In genomic region chr9:34328500-34328982, GRCh38 we compare ENCODE assay signal across 8 cellular contexts. TPM values are rescaled to one million over a fixed set of nuclear protein-coding genes. Genes with fewer than 3 reads are reported as not detected.
DNase-seq lines count a peak whose midpoint lies in the region; FAIRE-seq and TF ChIP-seq lines count a peak whose summit lies in the region.

No MANE protein-coding gene starts in this region.

- dilution Hi-C loops in mammary epithelial cell (cut with HindIII; ENCODE audit: low sequenced_read_pairs) = no loop called here

- H3K4me1 ChIP-seq in mammary epithelial cell (ENCODE audit: insufficient read depth, low read length) = peaks cover 45% of the 10 kb centered on the region

- no peaks in the 10 kb centered on the region for H3K36me3 ChIP-seq in mammary epithelial cell (ENCODE audit: insufficient read depth, low read length)

- no peaks in the 10 kb centered on the region for H3K9me3 ChIP-seq in mammary epithelial cell (replicated peaks; ENCODE audit: insufficient read depth, low read length)

- FAIRE-seq in GM19239 (lab: Jason Lieb, UNC) = peak; percentile 45

- DNase-seq in AG09309 (ENCODE audit: low read depth) (no peak), GM19239 (ENCODE audit: insufficient read length, low spot score) (no peak), NCI-H748 (lab: John Stamatoyannopoulos, UW; ENCODE audit: unreplicated experiment) (peak; percentile 76), mammary epithelial cell (no peak), middle frontal gyrus (ENCODE audit: extremely low spot score, low spot score) (peak; percentile 5), GM20000 (ENCODE audit: low spot score) (no peak), NCI-H128 (lab: John Stamatoyannopoulos, UW; ENCODE audit: unreplicated experiment) (no peak)
- DNase-seq in stimulated activated CD4-positive, alpha-beta T cell treated with anti-CD3 and anti-CD28 coated beads, Interleukin-4, amount 100 ng/mL, for 24 hours = no peak

- in situ Hi-C loops in mammary epithelial cell (cut with MboI; ENCODE audit: low sequenced_read_pairs in 2 of 2) = loop anchor here in 1 of 2 donors (10.0 kb wide), 1 partner anchor 204 kb away; the partner anchor contains the start of gene DCAF12

- peak overlapping the region; percentile 84 for H3K4me2 ChIP-seq in mammary epithelial cell (ENCODE audit: insufficient read depth, low read depth, low read length)

- peak overlapping the region; percentile 96 for H3K27ac ChIP-seq in mammary epithelial cell (ENCODE audit: insufficient read depth, low read depth, low read length)

- intact Hi-C loops in mammary epithelial cell (cut with micrococcal nuclease) = loop anchor here (2.0 to 10.0 kb wide), 3 partner anchors 201 to 854 kb away; partner anchors contain the start of genes DCAF12 and NOL6

- WGBS in mammary epithelial cell (ENCODE audit: low coverage, missing lambda C conversion rate) = 2% methylated on average over 9 of the region's 11 CpGs

- TF ChIP-seq CTCF in AG09309 (IDR thresholded peaks at IDR 0.05; ENCODE audit: control insufficient read depth, insufficient read depth, low read depth, low read length, missing control alignments) (no peak), mammary epithelial cell (conservative IDR thresholded peaks at IDR 0.05 in 1 of 2, IDR thresholded peaks at IDR 0.05 in 1 of 2; ENCODE audit: extremely low read depth in 1 of 2, insufficient read depth in 1 of 2, low read depth in 1 of 2, low read length in 2 of 2) (no peak), GM20000 (IDR thresholded peaks at IDR 0.05; ENCODE audit: extremely low read depth, missing control alignments) (no peak)

- H3K9ac ChIP-seq in mammary epithelial cell (ENCODE audit: insufficient read depth, low read length) = peak overlapping the region; percentile 97

- no peaks in the 10 kb centered on the region for H3K27me3 ChIP-seq in mammary epithelial cell (ENCODE audit: insufficient read depth, low read length)

- no peaks in the 10 kb centered on the region for H4K20me1 ChIP-seq in mammary epithelial cell (ENCODE audit: insufficient read depth, low read length)

- no TSS peak for BruUV-seq in mammary epithelial cell (replicated peaks; lab: Mats Ljungman, UMichigan)

- H3K79me2 ChIP-seq in mammary epithelial cell (ENCODE audit: insufficient read depth, low read length) = peaks cover 68% of the 10 kb centered on the region

- H2AFZ ChIP-seq in mammary epithelial cell (ENCODE audit: low read depth, low read length) = peak overlapping the region; percentile 95

- CTCF ChIA-PET in mammary epithelial cell (lab: Charles Lee; ENCODE audit: low non-redundant PET) = no interaction called here

- H3K4me3 ChIP-seq in AG09309 (ENCODE audit: control insufficient read depth, low read depth, low read length) (peak overlapping the region; percentile 84), mammary epithelial cell (replicated peaks in 1 of 3; ENCODE audit: insufficient read depth in 1 of 3, low read depth in 2 of 3, low read length in 3 of 3) (peak overlapping the region; percentile 63 to 85 (median 82))

RNA-seq across cellular contexts. Expression of gene KIF24, which starts 0.5 kb away (rescaled TPM):
- total RNA-seq in mammary epithelial cell = 1 to 10 TPM; 1.3 to 3.9 TPM
- 3.4 TPM for polyA plus RNA-seq in mammary epithelial cell
- 11.4 TPM for polyA minus RNA-seq in mammary epithelial cell

RNA-seq across cellular contexts. Expression of gene NUDT2, which starts 0.8 kb away (rescaled TPM):
- total RNA-seq in mammary epithelial cell = 10 to 100 TPM; 17.8 to 22.9 TPM
- 60.3 TPM for polyA plus RNA-seq in mammary epithelial cell
- polyA minus RNA-seq in mammary epithelial cell = 15.3 TPM

RNA-seq across cellular contexts. Expression of gene MYORG, which starts 48.2 kb away (rescaled TPM):
- total RNA-seq in mammary epithelial cell = 10 to 100 TPM; 23.8 to 35.0 TPM
- 7.5 TPM for polyA plus RNA-seq in mammary epithelial cell
- polyA minus RNA-seq in mammary epithelial cell = 26.8 TPM

Comparison
In these comparisons a context has a peak if more than half of its experiments do, and no peak if none do; other contexts are left out.
1. DNase-seq: peak in NCI-H748 (single experiment) and middle frontal gyrus (single experiment); none in AG09309 (single experiment), GM19239 (single experiment), mammary epithelial cell (single experiment), GM20000 (single experiment), stimulated activated CD4-positive, alpha-beta T cell treated with anti-CD3 and anti-CD28 coated beads, Interleukin-4, amount 100 ng/mL, for 24 hours (single experiment) and NCI-H128 (single experiment).